Comparison of ENCODE assay signal across 19 cellular contexts in the genomic region with DNA sequence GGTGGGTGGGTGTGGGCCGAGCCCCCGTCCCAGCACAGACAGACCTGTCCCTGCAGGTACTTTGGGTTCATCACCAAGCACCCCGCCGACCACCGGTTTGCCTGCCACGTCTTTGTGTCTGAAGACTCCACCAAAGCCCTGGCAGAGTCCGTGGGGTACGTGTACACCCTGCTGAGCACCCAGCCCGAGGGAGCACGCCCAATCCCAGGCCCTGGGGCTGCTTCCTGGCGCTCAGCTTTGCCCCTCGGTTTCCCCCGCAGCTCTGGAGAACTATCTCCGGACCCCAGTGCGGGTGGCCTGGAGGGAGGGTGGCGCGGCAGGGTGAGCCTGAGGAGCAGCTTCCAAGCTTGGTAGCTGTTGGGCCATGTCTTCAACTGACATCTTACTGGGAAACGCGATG. TPM values are rescaled to one million over a fixed set of nuclear protein-coding genes. Genes with fewer than 3 reads are reported as not detected.
"Had no signal": no experiment of that assay in that cellular context is flagged by ENCODE, and none has a peak within 500 bp of the region (broad histone marks: within the 10 kb centered on the region; RNA-seq: fewer than 3 reads in every experiment).

No MANE protein-coding gene starts in this region.

- FAIRE-seq: HepG2 had no signal

- H3K4me2 ChIP-seq: KMS-11 had no signal

- H3K27me3 ChIP-seq: SJCRH30 had no signal

- ATAC-seq: Panc1, Right ventricle myocardium inferior had no signal

- H3K9me3 ChIP-seq: SJCRH30 had no signal

- DNase-seq: IMR-90, Kasumi-1, MM.1S, NCI-H1092 treated with DMSO at 0.1 percent for 48 hours, NCI-H1436, NCI-H187, NCI-H2029, NCI-H2081 treated with DMSO at 0.1 percent for 48 hours, NCI-H2171, NCI-H524, NCI-H526 treated with DMSO at 0.1 percent for 48 hours, NCI-H774, SHP77 treated with DMSO at 0.1 percent for 48 hours, SJCRH30 had no signal

- H3K27ac ChIP-seq: KMS-11, SJCRH30 had no signal

- H3K36me3 ChIP-seq: SJCRH30 had no signal

- H3K9ac ChIP-seq: KMS-11 had no signal

- H3K4me3 ChIP-seq: SJCRH30 had no signal

RNA-seq across cellular contexts. Expression of gene FREY1, which starts 2.0 kb away (rescaled TPM):
- total RNA-seq: IMR-90, Right ventricle myocardium inferior had no signal

RNA-seq across cellular contexts. Expression of gene LARGE2, which starts 17.4 kb away (rescaled TPM):
- total RNA-seq: HT1080, IMR-90, Right ventricle myocardium inferior had no signal
